Comparison of ENCODE assay signal across 1 cellular context in the genomic region with DNA sequence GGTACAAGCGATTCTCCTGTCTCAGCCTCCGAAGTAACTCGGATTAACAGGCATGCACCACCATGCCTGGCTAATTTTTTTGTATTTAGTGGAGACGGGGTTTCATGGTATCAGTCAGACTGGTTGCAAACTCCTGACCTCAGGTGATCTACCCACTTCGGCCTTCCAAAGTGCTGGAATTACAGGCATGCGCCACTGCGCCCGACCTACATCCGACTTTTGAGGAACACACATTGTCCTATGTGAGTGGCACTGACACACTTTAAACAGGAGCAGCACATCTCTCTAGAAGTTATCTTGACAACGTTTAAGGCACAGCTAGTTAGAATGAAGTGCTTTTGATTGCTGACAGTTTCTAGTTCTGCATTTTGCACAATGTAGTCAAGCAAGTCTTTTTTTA.
TF ChIP-seq lines count a peak whose summit lies in the region.

No MANE protein-coding gene starts in this region.

TF ChIP-seq in SK-N-SH, 30 proteins besides CTCF, POLR2A, EP300 and RAD21:
- TF ChIP-seq, protein P1, sequence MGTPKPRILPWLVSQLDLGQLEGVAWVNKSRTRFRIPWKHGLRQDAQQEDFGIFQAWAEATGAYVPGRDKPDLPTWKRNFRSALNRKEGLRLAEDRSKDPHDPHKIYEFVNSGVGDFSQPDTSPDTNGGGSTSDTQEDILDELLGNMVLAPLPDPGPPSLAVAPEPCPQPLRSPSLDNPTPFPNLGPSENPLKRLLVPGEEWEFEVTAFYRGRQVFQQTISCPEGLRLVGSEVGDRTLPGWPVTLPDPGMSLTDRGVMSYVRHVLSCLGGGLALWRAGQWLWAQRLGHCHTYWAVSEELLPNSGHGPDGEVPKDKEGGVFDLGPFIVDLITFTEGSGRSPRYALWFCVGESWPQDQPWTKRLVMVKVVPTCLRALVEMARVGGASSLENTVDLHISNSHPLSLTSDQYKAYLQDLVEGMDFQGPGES (IDR thresholded peaks at IDR 0.05; ENCODE audit: low read depth, low read length): no peak
- TF ChIP-seq TEAD4 (IDR thresholded peaks at IDR 0.05; ENCODE audit: borderline replicate concordance, insufficient read depth): no peak
- TF ChIP-seq FOXM1 (IDR thresholded peaks at IDR 0.05; ENCODE audit: low read depth): no peak
- TF ChIP-seq JUND (IDR thresholded peaks at IDR 0.05): no peak
- TF ChIP-seq YY1 (IDR thresholded peaks at IDR 0.05; ENCODE audit: low read depth): no peak
- no peak for TF ChIP-seq NFIC (IDR thresholded peaks at IDR 0.05; ENCODE audit: borderline replicate concordance)
